ENCODE assay signal across 10 cellular contexts in genomic region chr12:48489012-48489411, GRCh38.
DNase-seq lines count a peak whose midpoint lies in the region; ATAC-seq and TF ChIP-seq lines count a peak whose summit lies in the region.
"Had no signal": no experiment of that assay in that cellular context is flagged by ENCODE, and none has a peak within 500 bp of the region (broad histone marks: within the 10 kb centered on the region; RNA-seq: fewer than 3 reads in every experiment).

No MANE protein-coding gene starts in this region.

- ATAC-seq in GM19351 (IDR thresholded peaks at IDR 0.05; ENCODE audit: unreplicated experiment) = peak; percentile 97
- peak; percentile 69 for ATAC-seq in HG03025 (IDR thresholded peaks at IDR 0.05; ENCODE audit: low FRiP score, unreplicated experiment)

- DNase-seq in EL (peak; percentile 13), astrocyte of the hippocampus (ENCODE audit: low read depth, low spot score) (peak; percentile 1), NCI-H128 (lab: John Stamatoyannopoulos, UW; ENCODE audit: unreplicated experiment) (no peak), NCI-H748 treated with DMSO at 0.1 percent for 48 hours (lab: John Stamatoyannopoulos, UW) (no peak), nephron progenitor cell (no peak)
- no peak for DNase-seq in stimulated activated CD4-positive, alpha-beta T cell treated with anti-CD3 and anti-CD28 coated beads, Interleukin-4, amount 100 ng/mL, for 1 hour
- DNase-seq: Caco-2, Right ventricle myocardium superior had no signal

- H3K9me3 Mint-ChIP-seq in nephron progenitor cell = peaks cover 4% of the 10 kb centered on the region

- no peak overlapping the region for H3K27ac Mint-ChIP-seq in nephron progenitor cell

- H3K4me1 Mint-ChIP-seq in nephron progenitor cell = no peaks in the 10 kb centered on the region

- no peak overlapping the region for H3K4me3 Mint-ChIP-seq in nephron progenitor cell

- H3K36me3 Mint-ChIP-seq in nephron progenitor cell (ENCODE audit: low read depth) = no peaks in the 10 kb centered on the region

- no peak for TF ChIP-seq CTCF in nephron progenitor cell (IDR thresholded peaks at IDR 0.05)

- H3K27me3 Mint-ChIP-seq in nephron progenitor cell (ENCODE audit: low read depth, poor library complexity) = peaks cover 47% of the 10 kb centered on the region

Comparison
In these comparisons a context has a peak if more than half of its experiments do, and no peak if none do; other contexts are left out.
1. DNase-seq: peak in EL (single experiment) and astrocyte of the hippocampus (single experiment); none in NCI-H128 (single experiment), stimulated activated CD4-positive, alpha-beta T cell treated with anti-CD3 and anti-CD28 coated beads, Interleukin-4, amount 100 ng/mL, for 1 hour (single experiment), NCI-H748 treated with DMSO at 0.1 percent for 48 hours (single experiment) and nephron progenitor cell (single experiment).